In the genomic region with DNA sequence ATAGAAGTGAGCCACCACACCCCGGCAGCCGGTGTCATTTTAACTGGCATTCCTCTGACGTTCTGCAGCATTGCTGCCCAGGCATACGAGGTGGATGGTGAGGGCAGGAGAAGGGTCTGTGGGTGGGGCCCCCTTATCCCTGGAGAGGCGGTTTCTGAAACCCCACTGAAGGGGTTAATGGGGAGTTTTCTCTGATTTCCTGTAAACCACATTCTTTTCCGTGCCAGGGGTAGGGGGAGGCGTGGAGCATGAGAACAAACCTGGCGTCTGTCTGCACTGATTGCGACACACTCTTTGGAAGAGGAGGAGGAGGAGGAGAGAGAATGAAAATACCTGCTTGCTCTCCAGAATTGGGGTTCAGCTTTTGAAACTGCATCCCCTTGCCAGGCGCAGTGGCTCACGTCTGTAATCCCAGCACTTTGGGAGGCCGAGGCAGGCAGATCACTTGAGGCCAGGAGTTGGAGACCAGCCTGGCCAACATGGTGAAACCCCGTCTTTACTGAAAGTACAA, we compare ENCODE assay signal across 12 cellular contexts. TPM values are rescaled to one million over a fixed set of nuclear protein-coding genes. Genes with fewer than 3 reads are reported as not detected.
DNase-seq lines count a peak whose midpoint lies in the region; ATAC-seq and TF ChIP-seq lines count a peak whose summit lies in the region.
"Had no signal": no experiment of that assay in that cellular context is flagged by ENCODE, and none has a peak within 500 bp of the region (broad histone marks: within the 10 kb centered on the region; RNA-seq: fewer than 3 reads in every experiment).

No MANE protein-coding gene starts in this region.

- peak; percentile 73 for ATAC-seq in body of pancreas
- ATAC-seq in stimulated activated naive B cell treated with anti-CD40 and anti-IgM and Interleukin-4, amounts not matched to agents 10 μg/mL and 1 μg/mL and 100 μg/mL, for 72 hours (replicated peaks) = no peak
- ATAC-seq: naive thymus-derived CD8-positive, alpha-beta T cell had no signal

- peaks cover 19% of the 10 kb centered on the region for H3K4me1 ChIP-seq in GM23248 (ENCODE audit: insufficient read depth)
- peaks cover 95% of the 10 kb centered on the region for H3K4me1 ChIP-seq in body of pancreas
- H3K4me1 ChIP-seq in colonic mucosa = no peaks in the 10 kb centered on the region

- peak overlapping the region; percentile 34 for H3K4me3 ChIP-seq in GM23248
- H3K4me3 ChIP-seq in body of pancreas = no peak overlapping the region
- H3K4me3 ChIP-seq in colonic mucosa = no peak overlapping the region

- H3K36me3 ChIP-seq in GM23248 (ENCODE audit: low read depth) = no peaks in the 10 kb centered on the region
- H3K36me3 ChIP-seq in body of pancreas (replicated peaks in 1 of 2; ENCODE audit: insufficient read depth in 1 of 2, low read depth in 2 of 2) = no peaks in the 10 kb centered on the region
- H3K36me3 ChIP-seq in colonic mucosa = no peaks in the 10 kb centered on the region

- H3K4me1 Mint-ChIP-seq in stimulated activated naive B cell treated with anti-CD40 and anti-IgM and Interleukin-4, amounts not matched to agents 10 μg/mL and 1 μg/mL and 100 μg/mL, for 72 hours = peaks cover 37 to 72% of the 10 kb centered on the region in 2 donors

- peaks cover 0 to 1% of the 10 kb centered on the region in 2 donors for H3K36me3 Mint-ChIP-seq in stimulated activated naive B cell treated with anti-CD40 and anti-IgM and Interleukin-4, amounts not matched to agents 10 μg/mL and 1 μg/mL and 100 μg/mL, for 72 hours
- H3K36me3 Mint-ChIP-seq: activated naive CD8-positive, alpha-beta T cell; naive thymus-derived CD8-positive, alpha-beta T cell had no signal

- intact Hi-C loops in body of pancreas (cut with DNase I) = no loop called here
- intact Hi-C loops in colonic mucosa (cut with DNase I) = no loop called here

- no peak overlapping the region for H3K27ac ChIP-seq in GM23248
- H3K27ac ChIP-seq in body of pancreas = peak overlapping the region; percentile 65 to 86 (median 80)
- peak overlapping the region; percentile 30 for H3K27ac ChIP-seq in layer of hippocampus (ENCODE audit: low read depth, low read length)
- H3K27ac ChIP-seq in colonic mucosa = no peak overlapping the region

- H3K9ac ChIP-seq in GM23248 (no peak overlapping the region), colonic mucosa (ENCODE audit: low read depth in 2 of 2, low read length in 2 of 2) (no peak overlapping the region)

- H3K9me3 ChIP-seq in GM23248 (ENCODE audit: low read depth) (no peaks in the 10 kb centered on the region), body of pancreas (no peaks in the 10 kb centered on the region), colonic mucosa (no peaks in the 10 kb centered on the region)

- DNase-seq in GM23248 (peak; percentile 61), body of pancreas (peak; percentile 72 to 85 (median 78)), HPDE6-E6E7 (ENCODE audit: extremely low spot score) (no peak), DMS153 treated with DMSO at 0.1 percent for 48 hours (lab: John Stamatoyannopoulos, UW; ENCODE audit: unreplicated experiment) (no peak), colonic mucosa (no peak)
- DNase-seq in stimulated activated naive B cell treated with anti-CD40 and anti-IgM and Interleukin-4, amounts not matched to agents 10 μg/mL and 1 μg/mL and 100 μg/mL, for 72 hours = no peak
- DNase-seq in stimulated activated naive CD4-positive, alpha-beta T cell (lab: John Stamatoyannopoulos, UW) = no peak
- DNase-seq: activated CD4-positive, alpha-beta T cell treated with anti-CD3 and anti-CD28 coated beads, Interleukin-2, amount 10 ng/mL, durations not matched to agents 24 days and 14 days; naive thymus-derived CD8-positive, alpha-beta T cell; NCI-H1092 had no signal

- TF ChIP-seq CTCF in body of pancreas (IDR thresholded peaks at IDR 0.05) (no peak), colonic mucosa (IDR thresholded peaks at IDR 0.05) (no peak)

- H3K27me3 Mint-ChIP-seq in stimulated activated naive B cell treated with anti-CD40 and anti-IgM and Interleukin-4, amounts not matched to agents 10 μg/mL and 1 μg/mL and 100 μg/mL, for 72 hours = no peaks in the 10 kb centered on the region
- H3K27me3 Mint-ChIP-seq: activated CD4-positive, alpha-beta T cell treated with anti-CD3 and anti-CD28 coated beads, Interleukin-2, amount 10 ng/mL, durations not matched to agents 24 days and 14 days; activated naive CD8-positive, alpha-beta T cell; naive thymus-derived CD8-positive, alpha-beta T cell had no signal

- peak overlapping the region; percentile 65 for H2AFZ ChIP-seq in GM23248

- H3F3A ChIP-seq in GM23248 (ENCODE audit: insufficient read depth) = peaks cover 4% of the 10 kb centered on the region; the same call in 1 of the 2 replicates

- H3K79me2 ChIP-seq in GM23248 (ENCODE audit: insufficient read depth) = no peaks in the 10 kb centered on the region

- peak in 2 of 3 donors; percentile 31 to 48 for TF ChIP-seq POLR2A in body of pancreas (IDR thresholded peaks at IDR 0.05)

- H3K27ac Mint-ChIP-seq in stimulated activated naive B cell treated with anti-CD40 and anti-IgM and Interleukin-4, amounts not matched to agents 10 μg/mL and 1 μg/mL and 100 μg/mL, for 72 hours = peak overlapping the region; percentile 25
- H3K27ac Mint-ChIP-seq: activated CD4-positive, alpha-beta T cell treated with anti-CD3 and anti-CD28 coated beads, Interleukin-2, amount 10 ng/mL, durations not matched to agents 24 days and 14 days; activated naive CD8-positive, alpha-beta T cell had no signal

- no peaks in the 10 kb centered on the region for H4K20me1 ChIP-seq in GM23248 (ENCODE audit: insufficient read depth)

- peak overlapping the region; percentile 54 for H3K4me2 ChIP-seq in GM23248 (ENCODE audit: unreplicated experiment)

- H3K27me3 ChIP-seq in GM23248 (replicated peaks; ENCODE audit: insufficient read depth) (no peaks in the 10 kb centered on the region), body of pancreas (no peaks in the 10 kb centered on the region), layer of hippocampus (ENCODE audit: control insufficient read depth, insufficient read depth, low read length) (no peaks in the 10 kb centered on the region), colonic mucosa (no peaks in the 10 kb centered on the region)

- peak overlapping the region; percentile 14 to 28 for H3K4me3 Mint-ChIP-seq in stimulated activated naive B cell treated with anti-CD40 and anti-IgM and Interleukin-4, amounts not matched to agents 10 μg/mL and 1 μg/mL and 100 μg/mL, for 72 hours
- H3K4me3 Mint-ChIP-seq: activated CD4-positive, alpha-beta T cell treated with anti-CD3 and anti-CD28 coated beads, Interleukin-2, amount 10 ng/mL, durations not matched to agents 24 days and 14 days; activated naive CD8-positive, alpha-beta T cell had no signal

- in situ Hi-C loops in GM23248 (cut with MboI) = no loop called here

- 3% methylated on average over 13 of the region's 13 CpGs for WGBS in GM23248 (ENCODE audit: low coverage in 1 of 2, low lambda C conversion rate in 2 of 2, missing lambda C conversion rate in 2 of 2), 2 experiments
- 8 to 23% methylated on average over 13 of the region's 13 CpGs for WGBS in body of pancreas, 2 donors

- no peaks in the 10 kb centered on the region for H3K9me3 Mint-ChIP-seq in stimulated activated naive B cell treated with anti-CD40 and anti-IgM and Interleukin-4, amounts not matched to agents 10 μg/mL and 1 μg/mL and 100 μg/mL, for 72 hours
- H3K9me3 Mint-ChIP-seq: activated CD4-positive, alpha-beta T cell treated with anti-CD3 and anti-CD28 coated beads, Interleukin-2, amount 10 ng/mL, durations not matched to agents 24 days and 14 days; naive thymus-derived CD8-positive, alpha-beta T cell had no signal

- H3K9me2 ChIP-seq in GM23248 (ENCODE audit: insufficient read depth) = no peaks in the 10 kb centered on the region

RNA-seq across cellular contexts. Expression of a gene that starts 2.7 kb away (rescaled TPM):
- total RNA-seq in GM23248 (2014; rRNA removed; shearing (Covaris generic)) = 3.1 and 5.6 TPM in 2 replicates
- 3.5 and 4.8 TPM in 2 replicates for polyA plus RNA-seq in GM23248 (2016; fragmentation: Nextera tagmentation; extraction: Ambion mirVana)
- total RNA-seq in body of pancreas = 100 to 1,000 TPM; 320 to 382 TPM
- 10 to 100 TPM; 28.2 to 83.9 TPM for total RNA-seq in colonic mucosa
- polyA plus RNA-seq: naive thymus-derived CD8-positive, alpha-beta T cell had no signal

RNA-seq across cellular contexts. Expression of a gene that starts 14.2 kb away (rescaled TPM):
- 75.7 and 77.3 TPM in 2 replicates for total RNA-seq in GM23248 (2014; rRNA removed; shearing (Covaris generic))
- 78.8 and 83.5 TPM in 2 replicates for polyA plus RNA-seq in GM23248 (2016; fragmentation: Nextera tagmentation; extraction: Ambion mirVana)
- 10 to 100 TPM; 68.2 to 75.8 TPM for total RNA-seq in body of pancreas
- total RNA-seq in colonic mucosa = 100 to 1,000 TPM in 1 of 2 donors, 10 to 100 TPM in 1; 92.0 to 109 TPM

RNA-seq across cellular contexts. Expression of a gene that starts 16.3 kb away (rescaled TPM):
- total RNA-seq in GM23248 (2014; rRNA removed; shearing (Covaris generic)) = 48.0 and 68.2 TPM in 2 replicates
- 48.9 and 50.1 TPM in 2 replicates for polyA plus RNA-seq in GM23248 (2016; fragmentation: Nextera tagmentation; extraction: Ambion mirVana)
- total RNA-seq in body of pancreas (10 to 100 TPM; 23.1 to 31.9 TPM), colonic mucosa (10 to 100 TPM; 67.7 to 78.2 TPM)

RNA-seq across cellular contexts. Expression of a gene that starts 44.1 kb away (rescaled TPM):
- not detected in 2 replicates for total RNA-seq in GM23248 (2014; rRNA removed; shearing (Covaris generic))
- polyA plus RNA-seq in GM23248 (2016; fragmentation: Nextera tagmentation; extraction: Ambion mirVana) = 0.18 TPM in 1 of 2 replicates, not detected in the other
- 10 to 100 TPM; 18.4 to 60.0 TPM for total RNA-seq in body of pancreas
- total RNA-seq in colonic mucosa = 10 to 100 TPM; 34.2 to 44.3 TPM

RNA-seq across cellular contexts. Expression of a gene that starts 49.3 kb away (rescaled TPM):
- not detected in 2 replicates for total RNA-seq in GM23248 (2014; rRNA removed; shearing (Covaris generic))
- polyA plus RNA-seq in GM23248 (2016; fragmentation: Nextera tagmentation; extraction: Ambion mirVana) = not detected in 2 replicates
- total RNA-seq in body of pancreas (1 to 10 TPM; 1.3 to 5.6 TPM), colonic mucosa (1 to 10 TPM; 5.7 to 6.0 TPM)

Comparison
In these comparisons a context has a peak if more than half of its experiments do, and no peak if none do; other contexts are left out.
1. DNase-seq: peak in GM23248 (single experiment) and body of pancreas (4 of 4); none in stimulated activated naive B cell treated with anti-CD40 and anti-IgM and Interleukin-4, amounts not matched to agents 10 μg/mL and 1 μg/mL and 100 μg/mL, for 72 hours (single experiment), HPDE6-E6E7 (single experiment), stimulated activated naive CD4-positive, alpha-beta T cell (0 of 6), DMS153 treated with DMSO at 0.1 percent for 48 hours (single experiment) and colonic mucosa (single experiment).
2. H3K27ac ChIP-seq: peak in body of pancreas (4 of 4) and layer of hippocampus (single experiment); none in GM23248 (single experiment) and colonic mucosa (single experiment).